ENCODE assay signal across 33 cellular contexts in the genomic region with DNA sequence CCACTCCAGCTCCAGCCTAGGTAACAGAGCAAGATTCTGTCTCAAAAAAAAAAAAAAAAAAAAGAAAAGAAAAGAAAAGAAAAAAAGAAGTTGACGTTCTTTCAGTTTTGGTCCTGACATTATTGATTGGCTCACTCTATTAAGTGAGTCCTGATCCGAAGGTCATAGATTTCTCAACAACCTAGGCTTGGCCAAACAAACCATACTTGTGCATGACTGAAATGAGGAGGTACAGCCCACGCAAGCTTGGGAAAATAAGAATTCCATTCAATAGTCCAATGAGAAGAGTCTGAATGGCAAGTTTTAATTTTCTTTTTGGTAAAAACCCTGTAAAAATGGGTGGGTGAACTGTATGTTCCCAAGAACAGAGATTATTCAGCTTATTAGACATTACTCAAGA. TPM values are rescaled to one million over a fixed set of nuclear protein-coding genes. Genes with fewer than 3 reads are reported as not detected.
"Had no signal": no experiment of that assay in that cellular context is flagged by ENCODE, and none has a peak within 500 bp of the region (broad histone marks: within the 10 kb centered on the region; RNA-seq: fewer than 3 reads in every experiment).

No MANE protein-coding gene starts in this region.

- H3K4me3 ChIP-seq: ascending aorta, cardiac muscle cell had no signal

- H3K9me3 ChIP-seq: ascending aorta had no signal

- H3K4me1 ChIP-seq: ascending aorta had no signal

- ATAC-seq: activated CD8-positive, alpha-beta T cell treated with anti-CD3 and anti-CD28 coated beads for 36 hours; activated naive CD8-positive, alpha-beta T cell treated with anti-CD3 and anti-CD28 coated beads, Interleukin-2, amount 50 U/mL, for 24 hours; activated T-cell treated with anti-CD3 and anti-CD28 coated beads, Interleukin-2, amount 50 U/mL, for 4 hours; activated T-cell treated with anti-CD3 and anti-CD28 coated beads, Interleukin-2, amount 50 U/mL, for 72 hours; activated T-helper 17 cell treated with anti-CD3 and anti-CD28 coated beads, Interleukin-2, amount 50 U/mL, for 72 hours had no signal

- DNase-seq: activated B cell treated with CpG ODN at 0.5 μM for 24 hours; activated CD4-positive, alpha-beta memory T cell treated with anti-CD3 and anti-CD28 coated beads for 36 hours; activated CD4-positive, alpha-beta T cell treated with anti-CD3 and anti-CD28 coated beads for 4 hours; activated CD4-positive, alpha-beta T cell treated with anti-CD3 and anti-CD28 coated beads, Interleukin-2, amount 10 ng/mL, durations not matched to agents 24 days and 14 days; activated CD4-positive, alpha-beta T cell treated with anti-CD3 and anti-CD28 coated beads, Interleukin-2, amount 50 U/mL, for 1 hour; activated CD4-positive, alpha-beta T cell treated with anti-CD3 and anti-CD28 coated beads, Interleukin-2, amount 50 U/mL, for 4 hours; activated CD4-positive, CD25-positive, alpha-beta regulatory T cell treated with anti-CD3 and anti-CD28 coated beads, Interleukin-2, amount 50 U/mL, for 72 hours; activated CD8-positive, alpha-beta memory T cell treated with anti-CD3 and anti-CD28 coated beads, Interleukin-2, amount 50 U/mL, for 4 hours; activated CD8-positive, alpha-beta T cell treated with anti-CD3 and anti-CD28 coated beads for 36 hours; activated gamma-delta T cell; activated naive CD4-positive, alpha-beta T cell treated with anti-CD3 and anti-CD28 coated beads, Interleukin-2, amount 10 ng/mL, durations not matched to agents 7 days and 5 days; activated naive CD4-positive, alpha-beta T cell treated with Interleukin-2 at 50 U/mL for 16 hours; activated naive CD8-positive, alpha-beta T cell treated with anti-CD3 and anti-CD28 coated beads, Interleukin-2, amount 10 ng/mL, durations not matched to agents 7 days and 5 days; activated naive CD8-positive, alpha-beta T cell treated with anti-CD3 and anti-CD28 coated beads, Interleukin-2, amount 50 U/mL, for 24 hours; activated T-cell treated with anti-CD3 and anti-CD28 coated beads for 4 hours; activated T-cell treated with anti-CD3 and anti-CD28 coated beads, Interleukin-2, amount 50 U/mL, for 1 hour; activated T-cell treated with anti-CD3 and anti-CD28 coated beads, Interleukin-2, amount 50 U/mL, for 4 hours; activated T-cell treated with anti-CD3 and anti-CD28 coated beads, Interleukin-2, amount 50 U/mL, for 72 hours; amygdala; anterior cingulate cortex; caudate nucleus; cerebellar nuclear complex; T-helper 1 cell; T-helper 2 cell; T-helper 9 cell had no signal

- H3K27ac ChIP-seq: ascending aorta, cardiac muscle cell, VCaP had no signal

- H3K27me3 ChIP-seq: ascending aorta had no signal

- H3K36me3 ChIP-seq: ascending aorta, cardiac muscle cell had no signal

RNA-seq across cellular contexts. Expression of a gene that starts 3.2 kb away (rescaled TPM):
- total RNA-seq: activated B cell treated with CpG ODN at 0.5 μM for 24 hours; activated CD4-positive, alpha-beta memory T cell treated with anti-CD3 and anti-CD28 coated beads for 36 hours; activated CD4-positive, alpha-beta T cell treated with anti-CD3 and anti-CD28 coated beads, Interleukin-2, amount 10 ng/mL, durations not matched to agents 24 days and 14 days; activated CD8-positive, alpha-beta memory T cell treated with anti-CD3 and anti-CD28 coated beads for 36 hours; activated CD8-positive, alpha-beta T cell treated with anti-CD3 and anti-CD28 coated beads for 36 hours; activated naive CD8-positive, alpha-beta T cell treated with anti-CD3 and anti-CD28 coated beads, Interleukin-2, amount 10 ng/mL, durations not matched to agents 7 days and 5 days; activated T-cell treated with anti-CD3 and anti-CD28 coated beads, Interleukin-2, amount 50 U/mL, for 4 hours; activated T-cell treated with anti-CD3 and anti-CD28 coated beads, Interleukin-2, amount 50 U/mL, for 72 hours; activated T-helper 1 cell treated with anti-CD3 and anti-CD28 coated beads, Interleukin-12 subunit alpha, Interleukin-12 subunit beta, Interleukin-2, Interleukin-4 antibody, amounts not matched to agents 30 ng/mL and 10 ng/mL and 1 ng/mL, durations not matched to agents 14 hours and 24 hours and 36 hours; activated T-helper 17 cell treated with anti-CD3 and anti-CD28 coated beads, Interleukin-2, amount 50 U/mL, for 72 hours; ascending aorta; bronchial epithelial cell; chondrocyte had no signal
- polyA plus RNA-seq: cardiac muscle cell had no signal
